In genomic region chr1:93820554-93821411, GRCh38 we compare ENCODE assay signal across 22 cellular contexts. TPM values are rescaled to one million over a fixed set of nuclear protein-coding genes. Genes with fewer than 3 reads are reported as not detected.
DNase-seq lines count a peak whose midpoint lies in the region; ATAC-seq and TF ChIP-seq lines count a peak whose summit lies in the region.
"Had no signal": no experiment of that assay in that cellular context is flagged by ENCODE, and none has a peak within 500 bp of the region (broad histone marks: within the 10 kb centered on the region; RNA-seq: fewer than 3 reads in every experiment).

No MANE protein-coding gene starts in this region.

- peak overlapping the region; percentile 88 for H2BK5ac ChIP-seq in mesendoderm (ENCODE audit: low read length)

- peak overlapping the region; percentile 91 for H3K18ac ChIP-seq in mesendoderm (ENCODE audit: low read length)

- no peak overlapping the region for H3K23ac ChIP-seq in mesendoderm (ENCODE audit: low read length)

- peaks cover 31% of the 10 kb centered on the region for H3K9me2 ChIP-seq in GM23338 (ENCODE audit: insufficient read depth)
- H3K9me2 ChIP-seq: SK-N-SH had no signal

- H3K4ac ChIP-seq in mesendoderm (ENCODE audit: low read depth, low read length) = peak overlapping the region; percentile 99

- H3K9me3 ChIP-seq in SK-N-MC (ENCODE audit: low read depth, low read length) = no peaks in the 10 kb centered on the region
- no peaks in the 10 kb centered on the region for H3K9me3 ChIP-seq in esophagus muscularis mucosa
- H3K9me3 ChIP-seq: SK-N-SH had no signal

- H3K9me3 Mint-ChIP-seq in GM23338 = no peaks in the 10 kb centered on the region; the same call in 2 of the 3 replicates
- H3K9me3 Mint-ChIP-seq: CD4-positive, alpha-beta T cell had no signal

- H2BK120ac ChIP-seq in mesendoderm (ENCODE audit: low read depth, low read length) = peak overlapping the region; percentile 56

- WGBS in esophagus muscularis mucosa = 87% methylated on average over 10 of the region's 10 CpGs
- no CpG with 5 or more reads among the region's 10 CpGs for WGBS in mesendoderm (ENCODE audit: extremely low coverage, insufficient coverage, low lambda C conversion rate)

- TF ChIP-seq CTCF in GM23338 (conservative IDR thresholded peaks at IDR 0.05; ENCODE audit: low read depth in 2 of 2) (no peak), esophagus muscularis mucosa (IDR thresholded peaks at IDR 0.05) (no peak)

- H3K36me3 ChIP-seq in GM23338 (ENCODE audit: insufficient read depth) (no peaks in the 10 kb centered on the region), SK-N-MC (ENCODE audit: insufficient read depth, low read length) (no peaks in the 10 kb centered on the region), esophagus muscularis mucosa (no peaks in the 10 kb centered on the region), mesendoderm (ENCODE audit: control insufficient read depth, insufficient read depth, low read length) (no peaks in the 10 kb centered on the region)

- H3K27me3 ChIP-seq in GM23338 (ENCODE audit: insufficient read depth) (no peaks in the 10 kb centered on the region), esophagus muscularis mucosa (no peaks in the 10 kb centered on the region), mesendoderm (ENCODE audit: insufficient read depth, low read length, poor library complexity) (no peaks in the 10 kb centered on the region)

- no peak overlapping the region for H3K4me3 ChIP-seq in GM23338
- peak overlapping the region; percentile 12; the same call in 1 of the 2 replicates for H3K4me3 ChIP-seq in SK-N-MC
- no peak overlapping the region for H3K4me3 ChIP-seq in esophagus muscularis mucosa
- H3K4me3 ChIP-seq in mesendoderm (ENCODE audit: low read length) = no peak overlapping the region
- H3K4me3 ChIP-seq: PC-9 had no signal

- H3K79me2 ChIP-seq in GM23338 (replicated peaks; ENCODE audit: insufficient read depth) (no peaks in the 10 kb centered on the region), mesendoderm (ENCODE audit: control insufficient read depth, insufficient read depth, low read length) (no peaks in the 10 kb centered on the region)

- H2AFZ ChIP-seq in GM23338 = no peak overlapping the region
- H2AFZ ChIP-seq: PC-9 had no signal

- no peak overlapping the region for H4K8ac ChIP-seq in mesendoderm (ENCODE audit: low read depth, low read length)

- H3K79me1 ChIP-seq in mesendoderm (ENCODE audit: low read length) = no peaks in the 10 kb centered on the region

- peaks cover 4% of the 10 kb centered on the region for H3K27me3 Mint-ChIP-seq in GM23338 (ENCODE audit: insufficient read depth, low read depth, poor library complexity)
- H3K27me3 Mint-ChIP-seq: CD4-positive, alpha-beta T cell had no signal

- intact Hi-C loops in esophagus muscularis mucosa (cut with DNase I) = no loop called here

- peaks cover 3% of the 10 kb centered on the region; the same call in 2 of the 3 replicates for H3K36me3 Mint-ChIP-seq in GM23338 (ENCODE audit: low read depth)

- DNase-seq in GM23338 (ENCODE audit: low spot score) (peak; percentile 90), SK-N-MC (ENCODE audit: low read depth, low spot score) (no peak), esophagus muscularis mucosa (ENCODE audit: extremely low spot score) (peak; percentile 66), mesendoderm (peak; percentile 99), erythroblast (lab: John Stamatoyannopoulos, UW) (no peak)
- DNase-seq in stimulated activated CD4-positive, alpha-beta T cell treated with anti-CD3 and anti-CD28 coated beads, Interleukin-4, amount 100 ng/mL, for 24 hours = no peak
- DNase-seq: AML-193; Calu3; CD4-positive, alpha-beta T cell; DND-41; GF-D8; NCI-H1092 treated with DMSO at 0.1 percent for 48 hours; NCI-H1694 treated with DMSO at 0.1 percent for 48 hours; NCI-H446; NCI-H748 treated with DMSO at 0.1 percent for 48 hours; PC-9; SK-N-SH had no signal

- TF ChIP-seq POLR2A in esophagus muscularis mucosa (IDR thresholded peaks at IDR 0.05; ENCODE audit: low read depth) (no peak), erythroblast (IDR thresholded peaks at IDR 0.05; ENCODE audit: low read length) (no peak)

- H3K27ac Mint-ChIP-seq in GM23338 = peak overlapping the region; percentile 84
- H3K27ac Mint-ChIP-seq: CD4-positive, alpha-beta T cell had no signal

- ATAC-seq in GM23338 (peak; percentile 77), GM18867 (IDR thresholded peaks at IDR 0.05; ENCODE audit: unreplicated experiment) (no peak), HG03097 (IDR thresholded peaks at IDR 0.05; ENCODE audit: low FRiP score, unreplicated experiment) (no peak)
- ATAC-seq: HCT116, Right ventricle myocardium inferior had no signal

- H4K5ac ChIP-seq in mesendoderm (ENCODE audit: low read length) = no peak overlapping the region

- peak overlapping the region; percentile 2 for H2AK5ac ChIP-seq in mesendoderm (ENCODE audit: low read length)

- H3K27ac ChIP-seq in GM23338 (ENCODE audit: low read depth) = peak overlapping the region; percentile 18; the same call in 1 of the 2 replicates
- H3K27ac ChIP-seq in SK-N-MC = no peak overlapping the region
- no peak overlapping the region for H3K27ac ChIP-seq in esophagus muscularis mucosa (replicated peaks in 1 of 4)
- peak overlapping the region; percentile 87 for H3K27ac ChIP-seq in mesendoderm (ENCODE audit: low read depth, low read length)
- H3K27ac ChIP-seq: KMS-11, PC-9 had no signal

- 0 out of 2 replicates have a peak, but pooled peaks cover 4% of the 10 kb centered on the region for H3F3A ChIP-seq in GM23338 (replicated peaks; ENCODE audit: low read depth)

- no peaks in the 10 kb centered on the region for H4K20me1 ChIP-seq in GM23338 (replicated peaks; ENCODE audit: insufficient read depth)

- peaks cover 29% of the 10 kb centered on the region for H3K4me1 ChIP-seq in GM23338 (ENCODE audit: insufficient read depth)
- peaks cover 0 to 13% (median 11%) of the 10 kb centered on the region in 4 donors for H3K4me1 ChIP-seq in esophagus muscularis mucosa
- H3K4me1 ChIP-seq in mesendoderm (ENCODE audit: control insufficient read depth, low read depth, low read length) = peaks cover 32% of the 10 kb centered on the region

- peaks cover 53% of the 10 kb centered on the region for H3K4me1 Mint-ChIP-seq in GM23338

- peak overlapping the region; percentile 5; the same call in 2 of the 3 replicates for H3K4me3 Mint-ChIP-seq in GM23338
- H3K4me3 Mint-ChIP-seq: CD4-positive, alpha-beta T cell had no signal

- peak overlapping the region; percentile 10 for H3K4me2 ChIP-seq in GM23338
- H3K4me2 ChIP-seq in mesendoderm (ENCODE audit: low read length) = no peak overlapping the region
- H3K4me2 ChIP-seq: KMS-11, PC-9, SK-N-SH had no signal

- H3K56ac ChIP-seq in mesendoderm (ENCODE audit: low read length) = peak overlapping the region; percentile 66

- H3K9ac ChIP-seq in SK-N-MC (ENCODE audit: insufficient read length) = no peak overlapping the region
- peak overlapping the region; percentile 38 for H3K9ac ChIP-seq in mesendoderm (ENCODE audit: low read length)
- H3K9ac ChIP-seq: KMS-11, SK-N-SH had no signal

- H2BK15ac ChIP-seq in mesendoderm (replicated peaks; ENCODE audit: low read depth) = no peak overlapping the region

- no peak for TF ChIP-seq EP300 in esophagus muscularis mucosa (IDR thresholded peaks at IDR 0.05)

TF ChIP-seq in GM23338, 12 proteins besides CTCF, POLR2A, EP300 and RAD21 (continues in another document):
- no peak for TF ChIP-seq EZH2 (IDR thresholded peaks at IDR 0.05; ENCODE audit: low read depth, unreplicated experiment)
- TF ChIP-seq EZH2phosphoT487 (IDR thresholded peaks at IDR 0.05; ENCODE audit: unreplicated experiment) = no peak

RNA-seq across cellular contexts. Expression of gene DNTTIP2, which starts 58.2 kb away (rescaled TPM):
- 48.1 and 55.5 TPM in 2 replicates for total RNA-seq in GM23338 (2014; rRNA removed; shearing (Covaris generic))
- 80.2 and 91.3 TPM in 2 replicates for polyA plus RNA-seq in GM23338 (2016; fragmentation: Nextera tagmentation; extraction: Ambion mirVana)
- total RNA-seq in esophagus muscularis mucosa = 10 to 100 TPM; 23.3 to 43.4 (median 31.4) TPM
- 132 TPM for polyA plus RNA-seq in mesendoderm (2013, experiment 1 of 2)
- polyA plus RNA-seq in mesendoderm (2013, experiment 2 of 2) = 129 TPM

Comparison
In these comparisons a context has a peak if more than half of its experiments do, and no peak if none do; other contexts are left out.
1. DNase-seq: peak in GM23338 (single experiment), esophagus muscularis mucosa (single experiment) and mesendoderm (single experiment); none in SK-N-MC (single experiment), erythroblast (0 of 2) and stimulated activated CD4-positive, alpha-beta T cell treated with anti-CD3 and anti-CD28 coated beads, Interleukin-4, amount 100 ng/mL, for 24 hours (single experiment).
2. H3K27ac ChIP-seq: peak in GM23338 (single experiment) and mesendoderm (single experiment); none in SK-N-MC (single experiment) and esophagus muscularis mucosa (0 of 4).